ENCODE assay signal across 19 cellular contexts in the genomic region with DNA sequence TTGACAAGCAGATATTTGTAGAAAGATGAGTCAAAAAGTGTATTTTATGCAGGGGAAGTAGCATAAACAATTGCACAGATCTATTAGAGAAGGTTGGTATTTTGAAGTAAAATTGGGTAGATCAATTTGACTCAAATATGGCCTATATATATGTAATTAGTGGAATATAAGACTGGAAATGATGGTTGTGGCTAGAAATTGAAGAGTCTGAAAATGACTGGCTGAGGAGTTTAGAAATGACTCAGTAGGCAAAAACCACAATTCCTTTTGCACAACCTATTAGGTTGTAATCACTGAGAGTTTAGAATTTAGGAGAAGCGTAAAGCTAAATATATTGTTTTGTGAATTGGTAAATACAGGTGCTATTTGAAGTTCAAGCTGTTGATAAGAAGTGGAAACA.
DNase-seq lines count a peak whose midpoint lies in the region; ATAC-seq, FAIRE-seq and TF ChIP-seq lines count a peak whose summit lies in the region.
"Had no signal": no experiment of that assay in that cellular context is flagged by ENCODE, and none has a peak within 500 bp of the region (broad histone marks: within the 10 kb centered on the region; RNA-seq: fewer than 3 reads in every experiment).

No MANE protein-coding gene starts in this region.

- no peaks in the 10 kb centered on the region for H3K36me3 ChIP-seq in GM12878 (ENCODE audit: control insufficient read depth in 2 of 2, insufficient read depth in 2 of 2, low read length in 1 of 2)
- H3K36me3 ChIP-seq: heart left ventricle had no signal

- CTCF ChIA-PET in GM12878 (lab: Yijun Ruan, JAX), result no interaction called here

- H3K4me3 ChIP-seq in GM12878, result no peak overlapping the region
- H3K4me3 ChIP-seq: heart left ventricle had no signal

- H3K27ac ChIP-seq in GM12878 (ENCODE audit: control insufficient read depth, insufficient read depth), result no peak overlapping the region
- H3K27ac ChIP-seq: heart left ventricle had no signal

- no peaks in the 10 kb centered on the region for H3K4me1 ChIP-seq in GM12878 (ENCODE audit: control insufficient read depth, insufficient read depth, low read length)
- H3K4me1 ChIP-seq: heart left ventricle had no signal

- no peak for TF ChIP-seq CTCF in GM12878 (IDR thresholded peaks at IDR 0.05 in 2 of 3, conservative IDR thresholded peaks at IDR 0.05 in 1 of 3; ENCODE audit: control insufficient read depth in 2 of 3, extremely low read depth in 1 of 3, insufficient read depth in 1 of 3, low read depth in 3 of 3, low read length in 3 of 3)

- POLR2A ChIA-PET in GM12878 (lab: Charles Lee), result no interaction called here

- no peak overlapping the region for H3K9ac ChIP-seq in GM12878 (ENCODE audit: control insufficient read depth, insufficient read depth, low read length)

- DNase-seq in GM12878 (ENCODE audit: low read depth, low spot score) (peak; percentile 7), Right ventricle myocardium superior (no peak), HPDE6-E6E7 (ENCODE audit: extremely low spot score) (no peak), NCI-H2171 treated with DMSO at 0.1 percent for 48 hours (lab: John Stamatoyannopoulos, UW) (no peak)
- DNase-seq: activated naive CD8-positive, alpha-beta T cell treated with anti-CD3 and anti-CD28 coated beads, Interleukin-2, amount 50 U/mL, for 24 hours; CD4-positive, alpha-beta memory T cell; cortex of kidney; heart left ventricle; Karpas-422; left ventricle myocardium superior; NCI-H1105 treated with DMSO at 0.1 percent for 48 hours; NCI-H526 treated with DMSO at 0.1 percent for 48 hours; stimulated activated CD4-positive, alpha-beta T cell treated with anti-CD3 and anti-CD28 coated beads, Interleukin-1b, Interleukin-23, amount 100 ng/mL, for 48 hours; trophoblast cell had no signal

- peak in 1 of 2 experiments; percentile 31; a peak in 1 of 4 replicates for TF ChIP-seq EP300 in GM12878 (IDR thresholded peaks at IDR 0.05; ENCODE audit: borderline replicate concordance in 1 of 2, control insufficient read depth in 1 of 2, low read depth in 2 of 2, low read length in 2 of 2)

- TF ChIP-seq POLR2A in GM12878 (IDR thresholded peaks at IDR 0.05; ENCODE audit: low read depth, low read length), result no peak

- H3K4me2 ChIP-seq in GM12878 (ENCODE audit: control insufficient read depth, insufficient read depth), result no peak overlapping the region

- H2AFZ ChIP-seq in GM12878 (ENCODE audit: control insufficient read depth, low read depth, low read length), result no peak overlapping the region

- 0% methylated on average over 1 of the region's 1 CpG for WGBS in GM12878 (ENCODE audit: insufficient coverage, insufficient replicate concordance, low lambda C conversion rate, missing lambda C conversion rate)

- no peaks in the 10 kb centered on the region for H3K9me3 ChIP-seq in GM12878 (replicated peaks; ENCODE audit: control insufficient read depth, insufficient read depth, low read length)
- H3K9me3 ChIP-seq: heart left ventricle had no signal

- H3K79me2 ChIP-seq in GM12878 (ENCODE audit: control insufficient read depth, insufficient read depth, low read length), result no peaks in the 10 kb centered on the region

- SMC1A ChIA-PET in GM12878 (lab: Charles Lee; ENCODE audit: uncharacterized antibody, unreplicated experiment), result interaction anchor here (1.0 to 1.3 kb wide), 3 partner anchors 9 to 10 kb away, joined by 3 to 4 read pairs (median 4); no protein-coding TSS in a partner anchor

- FAIRE-seq in GM12878 (lab: Jason Lieb, UNC), result no peak
- FAIRE-seq: GM19239 had no signal

- BruUV-seq in GM12878 (replicated peaks; lab: Mats Ljungman, UMichigan), result no TSS peak

- H4K20me1 ChIP-seq in GM12878 (ENCODE audit: control insufficient read depth, insufficient read depth), result no peaks in the 10 kb centered on the region

- ATAC-seq in GM18870 (IDR thresholded peaks at IDR 0.05; ENCODE audit: unreplicated experiment) (peak; percentile 48), HG02884 (IDR thresholded peaks at IDR 0.05; ENCODE audit: unreplicated experiment) (peak; percentile 68), HG03565 (IDR thresholded peaks at IDR 0.05; ENCODE audit: unreplicated experiment) (peak; percentile 66), GM12878 (peak; percentile 83), HG02759 (IDR thresholded peaks at IDR 0.05; ENCODE audit: unreplicated experiment) (no peak), Right ventricle myocardium superior (ENCODE audit: poor library complexity) (no peak)
- ATAC-seq: activated naive CD8-positive, alpha-beta T cell treated with anti-CD3 and anti-CD28 coated beads, Interleukin-2, amount 50 U/mL, for 24 hours; heart left ventricle; left ventricle myocardium superior had no signal

- no peak for TF ChIP-seq RAD21 in GM12878 (IDR thresholded peaks at IDR 0.05; ENCODE audit: insufficient read depth, low read depth, low read length)

- no peaks in the 10 kb centered on the region for H3K27me3 ChIP-seq in GM12878 (replicated peaks in 1 of 2; ENCODE audit: control insufficient read depth in 2 of 2, insufficient read depth in 2 of 2, low read length in 1 of 2)
- H3K27me3 ChIP-seq: heart left ventricle had no signal

- intact Hi-C loops in GM12878 (cut with micrococcal nuclease; ENCODE audit: unreplicated experiment), result no loop called here
- intact Hi-C loops in Right ventricle myocardium superior (cut with DNase I), result no loop called here

- in situ Hi-C loops in GM12878 (cut with MboI), result no loop called here

- RAD21 ChIA-PET in GM12878 (lab: Charles Lee; ENCODE audit: unreplicated experiment), result no interaction called here

TF ChIP-seq in GM12878, 131 proteins besides CTCF, POLR2A, EP300 and RAD21 (continues in another document):
- TF ChIP-seq IKZF2 (IDR thresholded peaks at IDR 0.05) (peak; percentile 38 to 62; a peak in 2 of 4 replicates), CHD2 (IDR thresholded peaks at IDR 0.05; ENCODE audit: borderline replicate concordance, low read depth, low read length) (no peak), ZNF24 (IDR thresholded peaks at IDR 0.05) (no peak), CEBPB (IDR thresholded peaks at IDR 0.05; ENCODE audit: borderline replicate concordance in 1 of 2, low read depth in 2 of 2, low read length in 2 of 2) (0 out of 4 replicates have a peak, but pooled peaks of 1 of the 2 experiments have one; percentile 42), ETV6 (conservative IDR thresholded peaks at IDR 0.05 in 1 of 2, IDR thresholded peaks at IDR 0.05 in 1 of 2; ENCODE audit: borderline replicate concordance in 1 of 2, low read depth in 1 of 2) (peak in 1 of 2 experiments; percentile 54; a peak in 1 of 4 replicates), BCL11A (IDR thresholded peaks at IDR 0.05; ENCODE audit: low read depth, low read length) (peak; percentile 72), BACH1 (IDR thresholded peaks at IDR 0.05; ENCODE audit: borderline replicate concordance) (0 out of 2 replicates have a peak, but pooled peaks have one; percentile 28), NR2F1 (conservative IDR thresholded peaks at IDR 0.05) (0 out of 2 replicates have a peak, but pooled peaks have one; percentile 16), HDAC6 (IDR thresholded peaks at IDR 0.05; ENCODE audit: unreplicated experiment) (no peak), FOXM1 (IDR thresholded peaks at IDR 0.05; ENCODE audit: low read depth, low read length) (peak; percentile 60; the same call in 1 of the 2 replicates), SIX5 (IDR thresholded peaks at IDR 0.05; ENCODE audit: low read depth, low read length, severe bottlenecking) (no peak), SMAD1 (IDR thresholded peaks at IDR 0.05; ENCODE audit: low read depth, partially characterized antibody) (no peak), MEF2B (IDR thresholded peaks at IDR 0.05; ENCODE audit: partially characterized antibody, poor library complexity, severe bottlenecking) (peak; percentile 12), GABPA (IDR thresholded peaks at IDR 0.05; ENCODE audit: low read depth) (peak; percentile 44; the same call in 1 of the 2 replicates), JUNB (IDR thresholded peaks at IDR 0.05) (peak; percentile 98), BMI1 (IDR thresholded peaks at IDR 0.05; ENCODE audit: borderline replicate concordance) (peak; percentile 42; the same call in 1 of the 2 replicates), MEF2A (IDR thresholded peaks at IDR 0.05; ENCODE audit: insufficient read depth, low read depth, low read length) (peak; percentile 64; the same call in 1 of the 2 replicates), EED (IDR thresholded peaks at IDR 0.05; ENCODE audit: low read depth) (peak; percentile 64; the same call in 1 of the 2 replicates), MTA2 (IDR thresholded peaks at IDR 0.05; ENCODE audit: low read depth) (peak; percentile 90), NFIC (IDR thresholded peaks at IDR 0.05; ENCODE audit: low read depth, low read length) (peak; percentile 90), DPF2 (IDR thresholded peaks at IDR 0.05) (peak; percentile 70; the same call in 1 of the 2 replicates)
- TF ChIP-seq, protein P1, sequence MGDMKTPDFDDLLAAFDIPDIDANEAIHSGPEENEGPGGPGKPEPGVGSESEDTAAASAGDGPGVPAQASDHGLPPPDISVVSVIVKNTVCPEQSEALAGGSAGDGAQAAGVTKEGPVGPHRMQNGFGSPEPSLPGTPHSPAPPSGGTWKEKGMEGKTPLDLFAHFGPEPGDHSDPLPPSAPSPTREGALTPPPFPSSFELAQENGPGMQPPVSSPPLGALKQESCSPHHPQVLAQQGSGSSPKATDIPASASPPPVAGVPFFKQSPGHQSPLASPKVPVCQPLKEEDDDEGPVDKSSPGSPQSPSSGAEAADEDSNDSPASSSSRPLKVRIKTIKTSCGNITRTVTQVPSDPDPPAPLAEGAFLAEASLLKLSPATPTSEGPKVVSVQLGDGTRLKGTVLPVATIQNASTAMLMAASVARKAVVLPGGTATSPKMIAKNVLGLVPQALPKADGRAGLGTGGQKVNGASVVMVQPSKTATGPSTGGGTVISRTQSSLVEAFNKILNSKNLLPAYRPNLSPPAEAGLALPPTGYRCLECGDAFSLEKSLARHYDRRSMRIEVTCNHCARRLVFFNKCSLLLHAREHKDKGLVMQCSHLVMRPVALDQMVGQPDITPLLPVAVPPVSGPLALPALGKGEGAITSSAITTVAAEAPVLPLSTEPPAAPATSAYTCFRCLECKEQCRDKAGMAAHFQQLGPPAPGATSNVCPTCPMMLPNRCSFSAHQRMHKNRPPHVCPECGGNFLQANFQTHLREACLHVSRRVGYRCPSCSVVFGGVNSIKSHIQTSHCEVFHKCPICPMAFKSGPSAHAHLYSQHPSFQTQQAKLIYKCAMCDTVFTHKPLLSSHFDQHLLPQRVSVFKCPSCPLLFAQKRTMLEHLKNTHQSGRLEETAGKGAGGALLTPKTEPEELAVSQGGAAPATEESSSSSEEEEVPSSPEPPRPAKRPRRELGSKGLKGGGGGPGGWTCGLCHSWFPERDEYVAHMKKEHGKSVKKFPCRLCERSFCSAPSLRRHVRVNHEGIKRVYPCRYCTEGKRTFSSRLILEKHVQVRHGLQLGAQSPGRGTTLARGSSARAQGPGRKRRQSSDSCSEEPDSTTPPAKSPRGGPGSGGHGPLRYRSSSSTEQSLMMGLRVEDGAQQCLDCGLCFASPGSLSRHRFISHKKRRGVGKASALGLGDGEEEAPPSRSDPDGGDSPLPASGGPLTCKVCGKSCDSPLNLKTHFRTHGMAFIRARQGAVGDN (IDR thresholded peaks at IDR 0.05), result no peak

Comparison
In these comparisons a context has a peak if more than half of its experiments do, and no peak if none do; other contexts are left out.
1. ATAC-seq: peak in GM18870 (single experiment), HG02884 (single experiment), HG03565 (single experiment) and GM12878 (single experiment); none in HG02759 (single experiment) and Right ventricle myocardium superior (single experiment).